Comparison of ENCODE assay signal across 8 cellular contexts in the genomic region with DNA sequence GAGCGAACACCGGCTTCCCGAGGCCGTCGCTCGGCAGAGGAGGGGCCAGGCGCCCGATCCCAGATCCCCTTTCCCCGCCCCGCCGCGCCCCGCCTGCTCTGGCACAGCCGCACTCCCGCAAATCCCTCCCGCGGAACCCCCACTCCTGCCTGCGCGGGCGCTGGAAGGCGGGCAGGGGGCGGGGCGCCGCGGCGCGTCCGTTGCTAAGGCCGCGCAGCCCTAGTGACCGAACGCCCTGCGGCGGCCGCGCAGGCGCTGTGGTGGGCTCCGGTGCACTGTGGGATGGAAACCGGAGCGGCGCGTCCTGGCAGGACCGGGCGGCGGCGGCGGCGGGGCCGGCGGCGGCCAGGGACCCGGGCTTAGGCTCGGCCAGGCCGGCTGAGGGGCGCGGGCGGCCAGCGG. TPM values are rescaled to one million over a fixed set of nuclear protein-coding genes. Genes with fewer than 3 reads are reported as not detected.
DNase-seq lines count a peak whose midpoint lies in the region; ATAC-seq and TF ChIP-seq lines count a peak whose summit lies in the region.

A gene with protein sequence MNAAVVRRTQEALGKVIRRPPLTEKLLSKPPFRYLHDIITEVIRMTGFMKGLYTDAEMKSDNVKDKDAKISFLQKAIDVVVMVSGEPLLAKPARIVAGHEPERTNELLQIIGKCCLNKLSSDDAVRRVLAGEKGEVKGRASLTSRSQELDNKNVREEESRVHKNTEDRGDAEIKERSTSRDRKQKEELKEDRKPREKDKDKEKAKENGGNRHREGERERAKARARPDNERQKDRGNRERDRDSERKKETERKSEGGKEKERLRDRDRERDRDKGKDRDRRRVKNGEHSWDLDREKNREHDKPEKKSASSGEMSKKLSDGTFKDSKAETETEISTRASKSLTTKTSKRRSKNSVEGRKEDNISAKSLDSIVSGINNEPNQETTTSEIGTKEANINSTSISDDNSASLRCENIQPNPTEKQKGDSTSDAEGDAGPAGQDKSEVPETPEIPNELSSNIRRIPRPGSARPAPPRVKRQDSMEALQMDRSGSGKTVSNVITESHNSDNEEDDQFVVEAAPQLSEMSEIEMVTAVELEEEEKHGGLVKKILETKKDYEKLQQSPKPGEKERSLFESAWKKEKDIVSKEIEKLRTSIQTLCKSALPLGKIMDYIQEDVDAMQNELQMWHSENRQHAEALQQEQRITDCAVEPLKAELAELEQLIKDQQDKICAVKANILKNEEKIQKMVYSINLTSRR (plus strand): TSS at position 273 of the 402 bp plus-strand sequence. CDS start 145 bp downstream, outside the sequence.

- no peak for TF ChIP-seq CTCF in liver (IDR thresholded peaks at IDR 0.05; ENCODE audit: low read depth, low read length, missing input control)

- TF ChIP-seq RAD21 in liver (IDR thresholded peaks at IDR 0.05) = peak; percentile 15 to 17

- peak within 1 kb of the TSS; percentile 8 to 87 for H3K9ac ChIP-seq in liver (ENCODE audit: low read depth in 1 of 2, low read length in 2 of 2)

- under 1% methylated on average over 58 of the region's 58 CpGs for WGBS in liver

- peak within 1 kb of the TSS; percentile 1 to 38 for H3K27ac ChIP-seq in liver (ENCODE audit: low read depth in 1 of 2, low read length in 2 of 2)

- peak; percentile 100 for DNase-seq in AG20443 (ENCODE audit: low spot score)
- peak; percentile 98 for DNase-seq in GM19238 (ENCODE audit: insufficient read length, low spot score)
- DNase-seq in NCI-H524 treated with DMSO at 0.1 percent for 48 hours (lab: John Stamatoyannopoulos, UW) = peak; percentile 34
- DNase-seq in activated CD4-positive, alpha-beta T cell treated with anti-CD3 and anti-CD28 coated beads, Interleukin-2, amount 50 U/mL, for 24 hours (ENCODE audit: low read depth in 1 of 2, low spot score in 1 of 2) = peak; percentile 69 to 79
- peak; percentile 94 for DNase-seq in dermis blood vessel endothelial cell
- peak; percentile 80 for DNase-seq in stimulated activated CD4-positive, alpha-beta T cell treated with anti-CD3 and anti-CD28 coated beads, Interleukin-2, amount 100 ng/mL, for 48 hours

- peak within 1 kb of the TSS; percentile 55 to 97 (median 75) for H3K4me3 ChIP-seq in liver (ENCODE audit: low read depth in 1 of 3, low read length in 3 of 3)

- ATAC-seq in HG03439 (IDR thresholded peaks at IDR 0.05; ENCODE audit: unreplicated experiment) = peak; percentile 92

- H3K9me3 ChIP-seq in liver (ENCODE audit: control insufficient read depth in 4 of 4, low read length in 3 of 4) = no peaks in the 10 kb centered on the region

- H3K4me1 ChIP-seq in liver (ENCODE audit: control insufficient read depth in 4 of 4, insufficient read depth in 4 of 4, low read length in 3 of 4) = peaks cover 0 to 19% (median 12%) of the 10 kb centered on the region in 4 donors

- no peaks in the 10 kb centered on the region for H3K36me3 ChIP-seq in liver (ENCODE audit: control insufficient read depth in 4 of 4, insufficient read depth in 3 of 4, low read depth in 1 of 4, low read length in 3 of 4)

- H3K27me3 ChIP-seq in liver (ENCODE audit: control insufficient read depth in 4 of 4, insufficient read depth in 4 of 4, low read length in 3 of 4) = no peaks in the 10 kb centered on the region

TF ChIP-seq in liver, 16 proteins besides CTCF, POLR2A, EP300 and RAD21:
- TF ChIP-seq EGR1 (IDR thresholded peaks at IDR 0.05; ENCODE audit: low read depth in 2 of 2) (no peak), SP1 (IDR thresholded peaks at IDR 0.05) (peak; percentile 33)
TF ChIP-seq in liver: peak in this region for 1.

RNA-seq across cellular contexts. Expression of the gene that starts here (rescaled TPM):
- 7.3 and 8.7 TPM in 2 replicates for total RNA-seq in dermis blood vessel endothelial cell
- total RNA-seq in liver = 1 to 10 TPM; 4.7 to 9.1 TPM
- 1 to 10 TPM; 4.0 to 4.4 TPM for polyA plus RNA-seq in liver

Comparison
In these comparisons a context has a peak if more than half of its experiments do, and no peak if none do; other contexts are left out.
1. Peak in every context shown above with its lines: DNase-seq, ATAC-seq, H3K4me3 ChIP-seq and H3K27ac ChIP-seq.
2. DNase-seq: peak in every context shown above with its lines; median percentile 100 in AG20443; 98 in GM19238; 94 in dermis blood vessel endothelial cell; 80 in stimulated activated CD4-positive, alpha-beta T cell treated with anti-CD3 and anti-CD28 coated beads, Interleukin-2, amount 100 ng/mL, for 48 hours; 74 in activated CD4-positive, alpha-beta T cell treated with anti-CD3 and anti-CD28 coated beads, Interleukin-2, amount 50 U/mL, for 24 hours; 34 in NCI-H524 treated with DMSO at 0.1 percent for 48 hours.